Comparison of ENCODE assay signal across 8 cellular contexts in the genomic region with DNA sequence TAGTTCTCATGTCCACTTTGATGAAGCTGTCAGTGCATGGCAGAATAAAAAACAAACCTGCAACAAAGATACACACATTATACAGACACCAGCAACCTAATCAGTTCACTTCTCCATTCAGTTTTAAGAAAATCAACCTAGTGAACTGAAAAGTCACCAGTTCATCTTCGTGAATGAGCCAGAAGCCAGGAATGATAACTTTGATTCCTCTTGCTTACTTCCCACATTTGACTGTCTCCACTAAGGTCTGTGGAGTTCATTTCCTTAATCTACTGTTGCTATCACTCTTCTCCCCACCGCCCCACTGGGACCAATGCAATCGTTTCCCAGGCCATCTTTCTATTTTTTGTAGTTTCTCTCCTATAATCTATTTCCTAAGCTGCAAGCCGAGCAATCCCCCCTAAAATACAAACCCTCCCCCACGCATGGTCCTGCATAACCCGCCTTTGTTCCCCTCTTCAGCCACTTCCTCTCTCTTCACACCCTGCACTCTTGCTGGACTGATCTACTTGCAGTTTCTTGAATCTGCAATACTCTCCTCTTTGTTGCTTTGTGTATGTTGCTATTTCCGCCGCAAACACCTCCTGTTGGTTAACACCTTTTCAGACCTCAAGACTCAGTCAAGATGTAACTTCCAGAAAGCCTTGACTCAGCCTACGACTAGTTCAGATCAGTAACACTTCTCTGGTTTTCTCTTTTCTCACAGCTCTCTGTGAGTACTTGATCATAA. TPM values are rescaled to one million over a fixed set of nuclear protein-coding genes. Genes with fewer than 3 reads are reported as not detected.
DNase-seq lines count a peak whose midpoint lies in the region; ATAC-seq lines count a peak whose summit lies in the region.

No MANE protein-coding gene starts in this region.

- peak overlapping the region; percentile 54 to 58 for H3K4me3 Mint-ChIP-seq in activated T-cell treated with anti-CD3 and anti-CD28 coated beads, Interleukin-2, amount 50 U/mL, for 72 hours
- H3K4me3 Mint-ChIP-seq in naive thymus-derived CD8-positive, alpha-beta T cell: peak overlapping the region in 9 of 10 donors; percentile 12 to 72 (median 49)

- H3K9me3 Mint-ChIP-seq in activated T-cell treated with anti-CD3 and anti-CD28 coated beads, Interleukin-2, amount 50 U/mL, for 72 hours: no peaks in the 10 kb centered on the region
- H3K9me3 Mint-ChIP-seq in naive thymus-derived CD8-positive, alpha-beta T cell: no peaks in the 10 kb centered on the region

- ATAC-seq in HG03378 (IDR thresholded peaks at IDR 0.05; ENCODE audit: unreplicated experiment): peak; percentile 97
- peak; percentile 95 to 97 for ATAC-seq in activated T-cell treated with anti-CD3 and anti-CD28 coated beads, Interleukin-2, amount 50 U/mL, for 72 hours (replicated peaks in 1 of 2)
- ATAC-seq in naive thymus-derived CD8-positive, alpha-beta T cell: peak; percentile 91 to 97

- peaks cover 10 to 16% of the 10 kb centered on the region in 2 donors for H3K36me3 Mint-ChIP-seq in activated T-cell treated with anti-CD3 and anti-CD28 coated beads, Interleukin-2, amount 50 U/mL, for 72 hours (ENCODE audit: insufficient read depth in 2 of 2)
- H3K36me3 Mint-ChIP-seq in naive thymus-derived CD8-positive, alpha-beta T cell: peaks cover 0 to 32% (median 22%) of the 10 kb centered on the region in 3 donors

- POLR2A ChIA-PET in naive thymus-derived CD8-positive, alpha-beta T cell (lab: Charles Lee): interaction anchor here (1.2 kb wide), 1 partner anchor 10 kb away, joined by 3 read pairs; no protein-coding TSS in a partner anchor

- peak overlapping the region; percentile 47 for H3K27ac Mint-ChIP-seq in activated T-cell treated with anti-CD3 and anti-CD28 coated beads, Interleukin-2, amount 50 U/mL, for 72 hours
- H3K27ac Mint-ChIP-seq in naive thymus-derived CD8-positive, alpha-beta T cell: peak overlapping the region in 7 of 10 donors; percentile 56 to 87 (median 71)

- DNase-seq in activated naive CD4-positive, alpha-beta T cell treated with Interleukin-2 at 50 U/mL for 16 hours: peak; percentile 57
- DNase-seq in activated naive CD4-positive, alpha-beta T cell treated with anti-CD3 and anti-CD28 coated beads, Interleukin-2, amount 50 U/mL, for 16 hours: no peak
- DNase-seq in activated T-cell treated with anti-CD3 and anti-CD28 coated beads, Interleukin-2, amount 50 U/mL, for 72 hours: peak; percentile 62 to 63
- DNase-seq in naive thymus-derived CD8-positive, alpha-beta T cell: peak in 5 of 10 donors; percentile 32 to 70 (median 48)
- DNase-seq in hippocampal formation (lab: John Stamatoyannopoulos, UW) (no peak), DMS 273 treated with DMSO at 0.1 percent for 48 hours (lab: John Stamatoyannopoulos, UW) (no peak), islet precursor cell (no peak)

- H3K4me1 Mint-ChIP-seq in activated T-cell treated with anti-CD3 and anti-CD28 coated beads, Interleukin-2, amount 50 U/mL, for 72 hours (ENCODE audit: low read depth): peaks cover 46% of the 10 kb centered on the region
- peaks cover 19 to 62% (median 36%) of the 10 kb centered on the region in 4 donors for H3K4me1 Mint-ChIP-seq in naive thymus-derived CD8-positive, alpha-beta T cell

- no peaks in the 10 kb centered on the region for H3K27me3 Mint-ChIP-seq in activated T-cell treated with anti-CD3 and anti-CD28 coated beads, Interleukin-2, amount 50 U/mL, for 72 hours (ENCODE audit: low read depth)
- peaks cover 0 to 2% (median 0%) of the 10 kb centered on the region in 5 donors for H3K27me3 Mint-ChIP-seq in naive thymus-derived CD8-positive, alpha-beta T cell

RNA-seq across cellular contexts. Expression of a gene that starts 16.6 kb away (rescaled TPM):
- total RNA-seq in activated T-cell treated with anti-CD3 and anti-CD28 coated beads, Interleukin-2, amount 50 U/mL, for 72 hours: 10 to 100 TPM; 63.7 to 90.6 TPM
- 10 to 100 TPM; 16.0 to 17.9 TPM for total RNA-seq in naive thymus-derived CD8-positive, alpha-beta T cell
- polyA plus RNA-seq in naive thymus-derived CD8-positive, alpha-beta T cell: 100 to 1,000 TPM in 1 of 3 donors, 10 to 100 TPM in 2; 18.7 to 193 (median 19.5) TPM

Comparison
In these comparisons a context has a peak if more than half of its experiments do, and no peak if none do; other contexts are left out.
1. DNase-seq: peak in activated naive CD4-positive, alpha-beta T cell treated with Interleukin-2 at 50 U/mL for 16 hours (single experiment) and activated T-cell treated with anti-CD3 and anti-CD28 coated beads, Interleukin-2, amount 50 U/mL, for 72 hours (2 of 2); none in activated naive CD4-positive, alpha-beta T cell treated with anti-CD3 and anti-CD28 coated beads, Interleukin-2, amount 50 U/mL, for 16 hours (single experiment), hippocampal formation (0 of 2), DMS 273 treated with DMSO at 0.1 percent for 48 hours (single experiment) and islet precursor cell (single experiment).
2. Peak in every context shown above with its lines, with median percentiles within 50 percentile points of each other: ATAC-seq.